In genomic region chr1:1775364-1776226, GRCh38 we compare ENCODE assay signal across 8 cellular contexts. TPM values are rescaled to one million over a fixed set of nuclear protein-coding genes. Genes with fewer than 3 reads are reported as not detected.
A peak's percentile ranks its signal among the peaks of the same experiment; 100 is the strongest.
DNase-seq lines count a peak whose midpoint lies in the region; FAIRE-seq and TF ChIP-seq lines count a peak whose summit lies in the region.

No MANE protein-coding gene starts in this region.

- DNase-seq in SIG-M5 treated with dmso at 0.1 percent for 504 hours (lab: John Stamatoyannopoulos, UW; ENCODE audit: unreplicated experiment) = peak; percentile 81
- DNase-seq in immature natural killer cell = no peak
- no peak for DNase-seq in HTR-8/SVneo (ENCODE audit: insufficient read length, low spot score)
- DNase-seq in NCI-H1048 (lab: John Stamatoyannopoulos, UW) = no peak
- DNase-seq in SK-N-DZ (ENCODE audit: low spot score) = no peak
- DNase-seq in NCI-H1694 treated with DMSO at 0.1 percent for 48 hours (lab: John Stamatoyannopoulos, UW) = no peak

- H3K9me3 Mint-ChIP-seq in immature natural killer cell = no peaks in the 10 kb centered on the region

- peak overlapping the region in 3 of 5 donors; percentile 7 to 56 (median 15) for H3K4me3 Mint-ChIP-seq in immature natural killer cell

- no peak for FAIRE-seq in HTR-8/SVneo (lab: Jason Lieb, UNC)

- peak overlapping the region; percentile 36; the same call in 1 of the 2 replicates for H3K27ac ChIP-seq in 22Rv1

- peak overlapping the region; percentile 12 to 70 (median 34) for H3K27ac Mint-ChIP-seq in immature natural killer cell

- H3K4me1 Mint-ChIP-seq in immature natural killer cell = peaks cover 48 to 50% of the 10 kb centered on the region in 2 donors

- peaks cover 6 to 11% (median 10%) of the 10 kb centered on the region in 3 donors for H3K27me3 Mint-ChIP-seq in immature natural killer cell (ENCODE audit: low read depth in 3 of 3)

- peaks cover 4 to 9% (median 7%) of the 10 kb centered on the region in 3 donors for H3K36me3 Mint-ChIP-seq in immature natural killer cell

- no peak for TF ChIP-seq CTCF in 22Rv1 (IDR thresholded peaks at IDR 0.05)
- TF ChIP-seq CTCF in GM12873 (IDR thresholded peaks at IDR 0.05; ENCODE audit: insufficient read depth, low read depth, low read length, missing control alignments) = peak; percentile 22

RNA-seq across cellular contexts. Expression of gene NADK, which starts 2.7 kb away (rescaled TPM):
- 10 to 100 TPM; 30.9 to 53.3 (median 37.3) TPM for polyA plus RNA-seq in immature natural killer cell
- 58.1 and 62.6 TPM in 2 replicates for polyA plus RNA-seq in SK-N-DZ (2014; cell fraction: cytosol; rRNA removed)
- 154 and 166 TPM in 2 replicates for polyA plus RNA-seq in SK-N-DZ (2014; cell fraction: nucleus; rRNA removed)

RNA-seq across cellular contexts. Expression of gene CDK11A, which starts 51.4 kb away (rescaled TPM):
- polyA plus RNA-seq in immature natural killer cell = 10 to 100 TPM in 2 of 3 donors, 1 to 10 TPM in 1; 1.6 to 32.6 (median 14.9) TPM
- 6.4 and 7.5 TPM in 2 replicates for polyA plus RNA-seq in SK-N-DZ (2014; cell fraction: cytosol; rRNA removed)
- polyA plus RNA-seq in SK-N-DZ (2014; cell fraction: nucleus; rRNA removed) = 86.9 and 154 TPM in 2 replicates
